ENCODE assay signal across 25 cellular contexts in the genomic region with DNA sequence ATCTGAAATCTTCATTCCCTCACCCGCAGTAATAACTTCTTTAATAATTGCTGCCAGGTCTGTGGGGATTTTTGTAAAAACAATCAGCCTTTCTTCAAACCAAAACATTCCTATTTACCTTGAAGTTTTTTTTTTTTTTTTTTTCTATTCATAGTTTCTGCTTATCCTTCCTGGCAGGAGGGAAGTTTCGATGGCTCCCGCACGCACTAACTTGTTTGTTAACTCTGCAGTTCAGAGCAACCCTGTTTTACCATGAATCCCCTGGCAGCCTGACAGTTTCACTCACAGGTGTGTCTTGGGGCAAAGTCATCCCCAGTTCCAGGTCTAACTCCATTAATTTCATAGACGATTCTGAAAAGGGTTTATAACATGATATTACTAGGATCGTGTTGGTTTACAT.
DNase-seq lines count a peak whose midpoint lies in the region; ATAC-seq, FAIRE-seq and TF ChIP-seq lines count a peak whose summit lies in the region.
"Had no signal": no experiment of that assay in that cellular context is flagged by ENCODE, and none has a peak within 500 bp of the region (broad histone marks: within the 10 kb centered on the region; RNA-seq: fewer than 3 reads in every experiment).

No MANE protein-coding gene starts in this region.

- no peaks in the 10 kb centered on the region for H3K36me3 Mint-ChIP-seq in activated naive CD4-positive, alpha-beta T cell treated with anti-CD3 and anti-CD28 coated beads, Interleukin-2, amount 10 ng/mL, durations not matched to agents 7 days and 5 days
- H3K36me3 Mint-ChIP-seq: memory B cell; natural killer cell treated with Interleukin-12 subunit alpha and Interleukin-12 subunit beta and Interleukin-15 and Interleukin-18, amount 100 ng/mL, for 72 hours had no signal

- H3K4me1 Mint-ChIP-seq in activated naive CD4-positive, alpha-beta T cell treated with anti-CD3 and anti-CD28 coated beads, Interleukin-2, amount 10 ng/mL, durations not matched to agents 7 days and 5 days = no peaks in the 10 kb centered on the region
- H3K4me1 Mint-ChIP-seq: activated CD4-positive, alpha-beta T cell treated with anti-CD3 and anti-CD28 coated beads, Interleukin-2, amount 10 ng/mL, durations not matched to agents 7 days and 5 days; memory B cell had no signal

- peak overlapping the region; percentile 42; the same call in 1 of the 2 replicates for H2AFZ ChIP-seq in PC-9
- H2AFZ ChIP-seq in keratinocyte (ENCODE audit: control insufficient read depth, low read length) = no peak overlapping the region

- no peaks in the 10 kb centered on the region for H3K9me2 ChIP-seq in PC-9 (ENCODE audit: insufficient read depth)

- TF ChIP-seq CTCF in PC-9 (conservative IDR thresholded peaks at IDR 0.05) (no peak), keratinocyte (optimal IDR thresholded peaks at IDR 0.05 in 1 of 3, IDR thresholded peaks at IDR 0.05 in 1 of 3, conservative IDR thresholded peaks at IDR 0.05 in 1 of 3; ENCODE audit: extremely low read depth in 1 of 3, insufficient read depth in 2 of 3, low read length in 3 of 3) (no peak)

- peak; percentile 75 for FAIRE-seq in keratinocyte (lab: Jason Lieb, UNC)
- FAIRE-seq: GM12878 had no signal

- BruUV-seq in PC-9 (replicated peaks; lab: Mats Ljungman, UMichigan) = no TSS peak

- H3K27me3 ChIP-seq in PC-9 (ENCODE audit: insufficient read depth, low read depth) (no peaks in the 10 kb centered on the region), keratinocyte (ENCODE audit: control insufficient read depth, extremely low read depth, insufficient read depth, low read length) (no peaks in the 10 kb centered on the region)
- H3K27me3 ChIP-seq: BE2C, spleen had no signal

- H3K4me2 ChIP-seq in PC-9 (peak overlapping the region; percentile 69), keratinocyte (ENCODE audit: control insufficient read depth, extremely low read depth, insufficient read depth, low read depth, low read length) (peak overlapping the region; percentile 37)

- intact Hi-C loops in PC-9 (cut with micrococcal nuclease; ENCODE audit: unreplicated experiment) = loop anchor here (1.0 to 5.0 kb wide), 6 partner anchors 33 to 438 kb away; no protein-coding TSS in a partner anchor

- POLR2A ChIA-PET in PC-9 (lab: Charles Lee; ENCODE audit: unreplicated experiment) = interaction anchor here (0.6 to 0.9 kb wide), 3 partner anchors 99 to 876 kb away, joined by 7 to 29 read pairs (median 8); no protein-coding TSS in a partner anchor

- H4K20me1 ChIP-seq in PC-9 (ENCODE audit: insufficient read depth) (no peaks in the 10 kb centered on the region), keratinocyte (ENCODE audit: control insufficient read depth, extremely low read depth, insufficient read depth, low read length) (no peaks in the 10 kb centered on the region)

- H3K36me3 ChIP-seq in PC-9 (ENCODE audit: low read depth) (no peaks in the 10 kb centered on the region), keratinocyte (ENCODE audit: control insufficient read depth in 2 of 2, extremely low read depth in 1 of 2, insufficient read depth in 2 of 2, low read length in 2 of 2) (no peaks in the 10 kb centered on the region)
- H3K36me3 ChIP-seq: BE2C, spleen had no signal

- peaks cover 2% of the 10 kb centered on the region for H3K9me3 Mint-ChIP-seq in activated naive CD4-positive, alpha-beta T cell treated with anti-CD3 and anti-CD28 coated beads, Interleukin-2, amount 10 ng/mL, durations not matched to agents 7 days and 5 days
- H3K9me3 Mint-ChIP-seq: activated CD4-positive, alpha-beta T cell treated with anti-CD3 and anti-CD28 coated beads, Interleukin-2, amount 10 ng/mL, durations not matched to agents 7 days and 5 days; memory B cell; natural killer cell treated with Interleukin-12 subunit alpha and Interleukin-12 subunit beta and Interleukin-15 and Interleukin-18, amount 100 ng/mL, for 72 hours had no signal

- H3K4me3 ChIP-seq in PC-9 = peak overlapping the region; percentile 50; the same call in 1 of the 2 replicates
- H3K4me3 ChIP-seq in keratinocyte (ENCODE audit: control insufficient read depth in 2 of 3, extremely low read depth in 1 of 3, insufficient read depth in 2 of 3, low read depth in 1 of 3, low read length in 3 of 3) = no peak overlapping the region
- H3K4me3 ChIP-seq: GM12878, spleen had no signal

- dilution Hi-C loops in keratinocyte (cut with MboI; ENCODE audit: extremely low pct_ligation_motif_present, low sequenced_read_pairs) = no loop called here

- ATAC-seq in HG02885 (IDR thresholded peaks at IDR 0.05; ENCODE audit: poor library complexity, unreplicated experiment) = no peak
- ATAC-seq: GM12878; natural killer cell treated with Interleukin-12 subunit alpha and Interleukin-12 subunit beta and Interleukin-15 and Interleukin-18, amount 100 ng/mL, for 72 hours had no signal

- peaks cover 63% of the 10 kb centered on the region for H3K4me1 ChIP-seq in PC-9 (replicated peaks; ENCODE audit: insufficient read depth)
- peaks cover 28% of the 10 kb centered on the region for H3K4me1 ChIP-seq in keratinocyte (ENCODE audit: control insufficient read depth, extremely low read depth, insufficient read depth, low read length)
- H3K4me1 ChIP-seq: BE2C, spleen had no signal

- H3K27ac ChIP-seq in PC-9 (peak overlapping the region; percentile 94), keratinocyte (ENCODE audit: control insufficient read depth, insufficient read depth, low read length) (peak overlapping the region; percentile 72)
- H3K27ac ChIP-seq: spleen had no signal

- CTCF ChIA-PET in PC-9 (lab: Charles Lee) = no interaction called here
- CTCF ChIA-PET in activated naive CD4-positive, alpha-beta T cell treated with anti-CD3 and anti-CD28 coated beads, Interleukin-2, amount 10 ng/mL, durations not matched to agents 7 days and 5 days (lab: Charles Lee) = no interaction called here

- H3K27ac Mint-ChIP-seq in activated naive CD4-positive, alpha-beta T cell treated with anti-CD3 and anti-CD28 coated beads, Interleukin-2, amount 10 ng/mL, durations not matched to agents 7 days and 5 days = no peak overlapping the region
- H3K27ac Mint-ChIP-seq: memory B cell; natural killer cell treated with Interleukin-12 subunit alpha and Interleukin-12 subunit beta and Interleukin-15 and Interleukin-18, amount 100 ng/mL, for 72 hours had no signal

- no peaks in the 10 kb centered on the region for H3K79me2 ChIP-seq in PC-9 (ENCODE audit: low read depth)
- no peaks in the 10 kb centered on the region for H3K79me2 ChIP-seq in keratinocyte (ENCODE audit: control insufficient read depth, insufficient read depth, low read length)

- H3K4me3 Mint-ChIP-seq in activated naive CD4-positive, alpha-beta T cell treated with anti-CD3 and anti-CD28 coated beads, Interleukin-2, amount 10 ng/mL, durations not matched to agents 7 days and 5 days = no peak overlapping the region
- H3K4me3 Mint-ChIP-seq: activated CD4-positive, alpha-beta T cell treated with anti-CD3 and anti-CD28 coated beads, Interleukin-2, amount 10 ng/mL, durations not matched to agents 7 days and 5 days; memory B cell; natural killer cell treated with Interleukin-12 subunit alpha and Interleukin-12 subunit beta and Interleukin-15 and Interleukin-18, amount 100 ng/mL, for 72 hours had no signal

- H3K9ac ChIP-seq in keratinocyte (ENCODE audit: control insufficient read depth, extremely low read depth, insufficient read depth, low read length) = peak overlapping the region; percentile 59

- H3F3A ChIP-seq in PC-9 (ENCODE audit: insufficient read depth, low read depth) = peaks cover 49% of the 10 kb centered on the region

- peak; percentile 3 for DNase-seq in NCI-H2196 (lab: John Stamatoyannopoulos, UW; ENCODE audit: unreplicated experiment)
- no peak for DNase-seq in NCI-H2196 treated with DMSO at 0.1 percent for 48 hours (lab: John Stamatoyannopoulos, UW; ENCODE audit: unreplicated experiment)
- peak; percentile 65 to 77 for DNase-seq in PC-9
- DNase-seq in keratinocyte (ENCODE audit: low read depth, low spot score) = peak; percentile 45
- peak; percentile 69 for DNase-seq in ureter (ENCODE audit: low spot score)
- no peak for DNase-seq in activated naive CD4-positive, alpha-beta T cell treated with anti-CD3 and anti-CD28 coated beads, Interleukin-2, amount 10 ng/mL, durations not matched to agents 7 days and 5 days
- no peak for DNase-seq in OCI-M2 (lab: John Stamatoyannopoulos, UW; ENCODE audit: unreplicated experiment)
- DNase-seq: 8988T; activated CD4-positive, alpha-beta T cell treated with anti-CD3 and anti-CD28 coated beads, Interleukin-2, amount 10 ng/mL, durations not matched to agents 7 days and 5 days; activated CD8-positive, alpha-beta memory T cell treated with anti-CD3 and anti-CD28 coated beads, Interleukin-2, amount 50 U/mL, for 48 hours; activated gamma-delta T cell; amygdala; BE2C; central memory CD4-positive, alpha-beta T cell; DMS 273 treated with DMSO at 0.1 percent for 48 hours; effector CD8-positive, alpha-beta T cell; GF-D8; islet precursor cell; NCI-H2171; Right ventricle myocardium superior; spleen had no signal

- H3K27me3 Mint-ChIP-seq in activated naive CD4-positive, alpha-beta T cell treated with anti-CD3 and anti-CD28 coated beads, Interleukin-2, amount 10 ng/mL, durations not matched to agents 7 days and 5 days = peaks cover 26% of the 10 kb centered on the region

- no peaks in the 10 kb centered on the region for H3K9me1 ChIP-seq in keratinocyte (ENCODE audit: control insufficient read depth, extremely low read depth, insufficient read depth, low read length)

- H3K9me3 ChIP-seq in PC-9 (ENCODE audit: insufficient read depth, low read depth) = no peaks in the 10 kb centered on the region
- no peaks in the 10 kb centered on the region for H3K9me3 ChIP-seq in keratinocyte (ENCODE audit: control insufficient read depth, low read depth, low read length)
- H3K9me3 ChIP-seq: BE2C had no signal

Comparison
In these comparisons a context has a peak if more than half of its experiments do, and no peak if none do; other contexts are left out.
1. DNase-seq: peak in NCI-H2196 (single experiment), PC-9 (2 of 2), keratinocyte (single experiment) and ureter (single experiment); none in NCI-H2196 treated with DMSO at 0.1 percent for 48 hours (single experiment), activated naive CD4-positive, alpha-beta T cell treated with anti-CD3 and anti-CD28 coated beads, Interleukin-2, amount 10 ng/mL, durations not matched to agents 7 days and 5 days (single experiment) and OCI-M2 (single experiment).